In the genomic region with DNA sequence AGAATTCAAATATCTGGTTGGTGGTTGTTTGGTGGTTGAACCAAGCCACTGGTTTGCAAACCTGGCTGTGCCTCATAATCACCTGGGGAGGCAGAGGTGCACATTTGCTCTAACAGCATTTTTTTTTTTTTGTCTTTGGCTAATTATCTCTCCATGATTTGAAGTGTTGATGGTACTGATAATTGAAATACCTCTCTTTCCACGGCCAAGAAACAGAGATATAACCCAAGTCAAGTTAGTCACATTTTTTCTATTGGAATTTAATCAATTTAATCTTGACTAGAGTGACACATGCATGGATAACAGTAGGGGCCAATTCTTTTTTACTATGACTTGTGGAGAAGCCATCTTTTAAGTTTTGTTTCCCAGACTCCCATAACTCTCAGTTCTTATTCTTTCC, we compare ENCODE assay signal across 17 cellular contexts.
"Had no signal": no experiment of that assay in that cellular context is flagged by ENCODE, and none has a peak within 500 bp of the region (broad histone marks: within the 10 kb centered on the region; RNA-seq: fewer than 3 reads in every experiment).

No MANE protein-coding gene starts in this region.

- H3K27me3 ChIP-seq: dorsolateral prefrontal cortex, esophagus muscularis mucosa, foreskin keratinocyte, gastroesophageal sphincter, heart left ventricle, left lung had no signal

- H3K36me3 ChIP-seq: esophagus muscularis mucosa, gastroesophageal sphincter, heart left ventricle, left lung had no signal

- DNase-seq: dermis blood vessel endothelial cell; dorsolateral prefrontal cortex; effector CD4-positive, alpha-beta T cell; effector memory CD4-positive, alpha-beta T cell; foreskin keratinocyte; heart left ventricle; hippocampal formation; left cardiac atrium; left lung; left ventricle myocardium superior; mammary epithelial cell; midbrain had no signal

- H3K4me1 ChIP-seq: esophagus muscularis mucosa, foreskin keratinocyte, gastroesophageal sphincter, heart left ventricle, left lung had no signal

- H3K27ac ChIP-seq: coronary artery, dorsolateral prefrontal cortex, esophagus muscularis mucosa, foreskin keratinocyte, gastroesophageal sphincter, heart left ventricle, left lung had no signal

- ATAC-seq: foreskin keratinocyte, gastroesophageal sphincter, heart left ventricle, left cardiac atrium, left lung, left ventricle myocardium superior had no signal

- H3K4me3 Mint-ChIP-seq: memory B cell had no signal

- H3K9me3 ChIP-seq: esophagus muscularis mucosa, gastroesophageal sphincter, heart left ventricle, left lung had no signal

- H3K27ac Mint-ChIP-seq: memory B cell had no signal

- H3K4me3 ChIP-seq: coronary artery, dorsolateral prefrontal cortex, esophagus muscularis mucosa, gastroesophageal sphincter, heart left ventricle, left lung, lung had no signal
